Comparison of ENCODE assay signal across 11 cellular contexts in genomic region chr9:70409800-70410199, GRCh38. TPM values are rescaled to one million over a fixed set of nuclear protein-coding genes. Genes with fewer than 3 reads are reported as not detected.
DNase-seq lines count a peak whose midpoint lies in the region; ATAC-seq and TF ChIP-seq lines count a peak whose summit lies in the region.
"Had no signal": no experiment of that assay in that cellular context is flagged by ENCODE, and none has a peak within 500 bp of the region (broad histone marks: within the 10 kb centered on the region; RNA-seq: fewer than 3 reads in every experiment).

No MANE protein-coding gene starts in this region.

- peak overlapping the region; percentile 99 to 100 for H3K27ac Mint-ChIP-seq in natural killer cell
- H3K27ac Mint-ChIP-seq in glutamatergic neuron (ENCODE audit: unreplicated experiment) = no peak overlapping the region

- no peak for TF ChIP-seq CTCF in 22Rv1 (IDR thresholded peaks at IDR 0.05)
- TF ChIP-seq CTCF in natural killer cell (IDR thresholded peaks at IDR 0.05) = no peak
- no peak for TF ChIP-seq CTCF in GM10266 (IDR thresholded peaks at IDR 0.05; ENCODE audit: control insufficient read depth, insufficient read depth, low read depth, missing control alignments)
- no peak for TF ChIP-seq CTCF in glutamatergic neuron (IDR thresholded peaks at IDR 0.05; ENCODE audit: partially characterized antibody, unreplicated experiment)

- H3K27ac ChIP-seq in 22Rv1 = peak overlapping the region; percentile 23; the same call in 1 of the 2 replicates
- peak overlapping the region; percentile 3 for H3K27ac ChIP-seq in cingulate gyrus (ENCODE audit: low read depth, low read length)

- H3K9me3 Mint-ChIP-seq in natural killer cell = no peaks in the 10 kb centered on the region
- H3K9me3 Mint-ChIP-seq in glutamatergic neuron (ENCODE audit: unreplicated experiment) = peaks cover 1% of the 10 kb centered on the region
- H3K9me3 Mint-ChIP-seq: memory B cell had no signal

- H3K27me3 Mint-ChIP-seq in natural killer cell (ENCODE audit: low read depth in 2 of 2) (no peaks in the 10 kb centered on the region), glutamatergic neuron (ENCODE audit: unreplicated experiment) (peaks cover 17% of the 10 kb centered on the region)
- H3K27me3 Mint-ChIP-seq: memory B cell had no signal

- peak; percentile 17 for DNase-seq in OCI-M1 (lab: John Stamatoyannopoulos, UW)
- no peak for DNase-seq in natural killer cell
- no peak for DNase-seq in GM10266 (ENCODE audit: extremely low spot score)
- DNase-seq in glutamatergic neuron = no peak
- DNase-seq in stimulated activated CD4-positive, alpha-beta T cell treated with anti-CD3 and anti-CD28 coated beads, Interleukin-2, amount 100 ng/mL, for 24 hours = no peak
- DNase-seq in activated effector memory CD4-positive, alpha-beta T cell treated with Interleukin-2 at 50 U/mL for 16 hours = no peak
- DNase-seq: cerebellar nuclear complex, NCI-H2029 had no signal

- H3K36me3 Mint-ChIP-seq in natural killer cell (no peaks in the 10 kb centered on the region), glutamatergic neuron (ENCODE audit: unreplicated experiment) (no peaks in the 10 kb centered on the region)
- H3K36me3 Mint-ChIP-seq: memory B cell had no signal

- peak overlapping the region; percentile 96 for H3K4me3 Mint-ChIP-seq in natural killer cell
- no peak overlapping the region for H3K4me3 Mint-ChIP-seq in glutamatergic neuron (ENCODE audit: unreplicated experiment)

- no peak for ATAC-seq in natural killer cell

- intact Hi-C loops in natural killer cell (cut with micrococcal nuclease) = loop anchor here (2.0 to 10.0 kb wide), 5 partner anchors 13 to 1955 kb away; partner anchors contain the start of gene ZFAND5

- H3K4me1 Mint-ChIP-seq in natural killer cell = peaks cover 64 to 74% of the 10 kb centered on the region in 2 donors
- peaks cover 4% of the 10 kb centered on the region for H3K4me1 Mint-ChIP-seq in glutamatergic neuron (ENCODE audit: low read depth, unreplicated experiment)

RNA-seq across cellular contexts. Expression of gene KLF9, which starts 4.7 kb away (rescaled TPM):
- total RNA-seq in natural killer cell = 10 to 100 TPM; 47.7 to 79.3 (median 51.2) TPM
- 0.25 TPM for total RNA-seq in glutamatergic neuron (ENCODE audit: unreplicated experiment)

Comparison
In these comparisons a context has a peak if more than half of its experiments do, and no peak if none do; other contexts are left out.
1. RNA of gene KLF9, which starts 4.7 kb away (total RNA-seq): 47.7 to 79.3 TPM in natural killer cell; 0.25 TPM in glutamatergic neuron (single experiment); every median in the first group is over 10 times any median in the second.